Comparison of ENCODE assay signal across 8 cellular contexts in the genomic region with DNA sequence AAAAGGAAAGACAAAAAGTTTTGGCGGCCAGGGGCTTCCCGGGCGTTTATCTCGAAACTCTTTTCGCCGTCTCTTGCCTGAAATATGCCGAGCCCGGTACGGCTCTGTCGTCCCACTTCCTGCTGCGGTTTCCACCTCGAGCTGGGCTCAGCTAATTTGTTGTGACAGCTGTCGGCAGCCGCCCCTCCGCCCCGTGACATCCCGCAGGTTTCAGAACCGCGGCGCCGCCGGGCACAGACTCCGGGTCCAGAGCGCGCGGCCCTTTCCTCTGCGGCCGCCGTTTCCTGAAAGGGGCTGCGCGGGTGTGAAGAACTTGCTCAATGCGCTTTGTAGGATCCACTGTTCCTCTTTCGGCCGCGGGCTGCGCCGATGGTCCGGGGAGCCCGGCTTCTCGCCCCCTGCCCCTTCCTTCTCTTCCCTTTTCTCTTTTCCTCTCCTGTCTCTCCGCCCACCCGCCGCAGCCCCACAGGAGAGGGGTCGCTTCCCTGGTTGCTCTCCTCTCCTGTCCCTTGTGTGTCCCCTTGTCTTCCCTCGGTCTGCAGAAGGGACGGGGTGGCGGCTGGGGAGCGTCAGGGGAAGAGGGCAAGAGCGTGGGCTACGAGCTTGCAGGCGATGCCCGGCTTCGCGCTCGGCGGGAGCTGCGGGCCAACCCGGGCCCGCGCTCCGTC. TPM values are rescaled to one million over a fixed set of nuclear protein-coding genes. Genes with fewer than 3 reads are reported as not detected.
DNase-seq lines count a peak whose midpoint lies in the region; ATAC-seq and TF ChIP-seq lines count a peak whose summit lies in the region.

No MANE protein-coding gene starts in this region.

- peak overlapping the region; percentile 60 for H3K4me3 ChIP-seq in epithelial cell of esophagus (ENCODE audit: low read length)

- ATAC-seq in HG02973 (IDR thresholded peaks at IDR 0.05; ENCODE audit: unreplicated experiment), result peak; percentile 43
- peak; percentile 70 for ATAC-seq in stimulated activated memory B cell treated with anti-CD40 and anti-IgM and Interleukin-4, amounts not matched to agents 10 μg/mL and 1 μg/mL and 100 μg/mL, for 72 hours

- peak overlapping the region; percentile 94 for H3K27ac Mint-ChIP-seq in stimulated activated memory B cell treated with anti-CD40 and anti-IgM and Interleukin-4, amounts not matched to agents 10 μg/mL and 1 μg/mL and 100 μg/mL, for 72 hours

- no peak for TF ChIP-seq CTCF in epithelial cell of esophagus (IDR thresholded peaks at IDR 0.05; ENCODE audit: insufficient read depth, low read depth, low read length, missing control alignments)

- H3K9me3 Mint-ChIP-seq in stimulated activated memory B cell treated with anti-CD40 and anti-IgM and Interleukin-4, amounts not matched to agents 10 μg/mL and 1 μg/mL and 100 μg/mL, for 72 hours, result no peaks in the 10 kb centered on the region

- peaks cover 70% of the 10 kb centered on the region for H3K4me1 Mint-ChIP-seq in stimulated activated memory B cell treated with anti-CD40 and anti-IgM and Interleukin-4, amounts not matched to agents 10 μg/mL and 1 μg/mL and 100 μg/mL, for 72 hours

- H3K36me3 Mint-ChIP-seq in stimulated activated memory B cell treated with anti-CD40 and anti-IgM and Interleukin-4, amounts not matched to agents 10 μg/mL and 1 μg/mL and 100 μg/mL, for 72 hours, result peaks cover 19% of the 10 kb centered on the region

- DNase-seq in NCI-H146 (lab: John Stamatoyannopoulos, UW) (peak; percentile 33), NCI-H146 treated with DMSO at 0.1 percent for 48 hours (lab: John Stamatoyannopoulos, UW; ENCODE audit: unreplicated experiment) (no peak), NOMO-1 treated with dmso at 0.1 percent for 144 hours (lab: John Stamatoyannopoulos, UW; ENCODE audit: unreplicated experiment) (peak; percentile 89), epithelial cell of esophagus (ENCODE audit: low read depth) (peak; percentile 43), myocyte (ENCODE audit: low read depth) (peak; percentile 86)
- peak; percentile 75 for DNase-seq in activated CD8-positive, alpha-beta memory T cell treated with anti-CD3 and anti-CD28 coated beads, Interleukin-2, amount 50 U/mL, for 24 hours (ENCODE audit: extremely low read depth)

- peak overlapping the region; percentile 100 for H3K4me3 Mint-ChIP-seq in stimulated activated memory B cell treated with anti-CD40 and anti-IgM and Interleukin-4, amounts not matched to agents 10 μg/mL and 1 μg/mL and 100 μg/mL, for 72 hours

- H3K27me3 Mint-ChIP-seq in stimulated activated memory B cell treated with anti-CD40 and anti-IgM and Interleukin-4, amounts not matched to agents 10 μg/mL and 1 μg/mL and 100 μg/mL, for 72 hours, result no peaks in the 10 kb centered on the region

RNA-seq across cellular contexts. Expression of gene ARID5A, which starts 0.6 kb away (rescaled TPM):
- total RNA-seq in myocyte, result 21.9 and 73.8 TPM in 2 replicates
- 7.3 TPM for polyA plus RNA-seq in myocyte (2012)

RNA-seq across cellular contexts. Expression of gene NEURL3, which starts 32.0 kb away (rescaled TPM):
- not detected in 2 replicates for total RNA-seq in myocyte
- polyA plus RNA-seq in myocyte (2012), result not detected
